1 cellular context compared by ENCODE assay signal in the genomic region with DNA sequence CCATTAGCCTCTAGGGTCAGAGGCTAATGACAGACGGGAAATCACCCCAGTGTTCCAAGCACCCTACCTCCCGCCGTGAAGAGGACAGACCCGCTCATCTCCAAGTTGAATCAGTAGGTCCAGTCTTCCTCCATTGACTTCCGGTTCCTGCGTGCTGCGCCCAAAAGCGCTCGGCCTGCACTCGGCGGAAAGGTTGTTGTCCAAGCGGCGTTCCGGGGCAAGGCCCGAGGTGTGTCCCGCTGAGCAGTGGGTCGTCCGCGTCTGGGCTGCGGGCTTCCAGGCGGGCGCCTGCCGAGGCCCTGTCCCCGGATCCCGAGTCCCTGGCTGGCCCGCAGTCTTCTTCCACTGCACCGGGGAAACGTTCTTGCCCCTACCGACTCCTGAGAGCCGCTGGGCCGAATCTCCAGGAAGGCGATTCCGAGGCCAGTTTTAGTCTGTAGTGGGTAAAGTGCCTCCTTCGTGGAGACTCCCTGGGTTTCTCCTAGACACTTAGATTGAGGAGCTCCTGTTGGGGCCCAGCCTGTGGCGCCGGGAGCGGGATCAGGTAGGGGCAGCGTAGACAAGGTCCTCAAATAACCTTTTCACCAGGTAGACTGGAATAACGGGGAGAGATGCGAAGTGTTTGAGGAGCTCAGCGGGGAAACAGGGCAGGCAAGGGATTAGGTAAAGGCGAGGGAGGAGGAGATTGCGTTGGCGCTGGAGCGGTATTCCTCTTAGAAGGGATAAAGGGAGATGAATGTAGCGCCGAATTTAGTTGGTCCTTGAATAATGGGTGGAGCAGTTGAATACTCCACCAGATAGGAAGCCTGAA.
A peak's percentile ranks its signal among the peaks of the same experiment; 100 is the strongest.
TF ChIP-seq lines count a peak whose summit lies in the region.

A gene with protein sequence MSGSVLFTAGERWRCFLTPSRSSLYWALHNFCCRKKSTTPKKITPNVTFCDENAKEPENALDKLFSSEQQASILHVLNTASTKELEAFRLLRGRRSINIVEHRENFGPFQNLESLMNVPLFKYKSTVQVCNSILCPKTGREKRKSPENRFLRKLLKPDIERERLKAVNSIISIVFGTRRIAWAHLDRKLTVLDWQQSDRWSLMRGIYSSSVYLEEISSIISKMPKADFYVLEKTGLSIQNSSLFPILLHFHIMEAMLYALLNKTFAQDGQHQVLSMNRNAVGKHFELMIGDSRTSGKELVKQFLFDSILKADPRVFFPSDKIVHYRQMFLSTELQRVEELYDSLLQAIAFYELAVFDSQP (minus strand): TSS at position 138 of the 811 bp plus-strand sequence. CDS start 40 bp downstream, at position 98.

TF ChIP-seq in HepG2, 621 proteins besides CTCF, POLR2A, EP300 and RAD21 (continued from another document and continues in another):
- TF ChIP-seq RBAK (CRISPR knock-in tag; IDR thresholded peaks at IDR 0.05) (0 out of 2 replicates have a peak, but pooled peaks have one; percentile 42), ZNF143 (CRISPR knock-in tag; IDR thresholded peaks at IDR 0.05) (peak; percentile 69), GZF1 (CRISPR knock-in tag; IDR thresholded peaks at IDR 0.05) (peak; percentile 87; the same call in 1 of the 2 replicates), ASH2L (IDR thresholded peaks at IDR 0.05; ENCODE audit: insufficient read length, low read depth, low read length) (peak; percentile 86), ZNF10 (CRISPR knock-in tag; IDR thresholded peaks at IDR 0.05; ENCODE audit: borderline replicate concordance, low read depth) (no peak), ZZZ3 (CRISPR knock-in tag; IDR thresholded peaks at IDR 0.05; ENCODE audit: borderline replicate concordance) (peak; percentile 99), HNRNPL (IDR thresholded peaks at IDR 0.05; ENCODE audit: low read depth, low read length) (0 out of 2 replicates have a peak, but pooled peaks have one; percentile 33), NFATC3 (CRISPR knock-in tag; IDR thresholded peaks at IDR 0.05) (no peak), EEA1 (CRISPR knock-in tag; IDR thresholded peaks at IDR 0.05; ENCODE audit: borderline replicate concordance) (peak; percentile 95), NR1H2 (CRISPR knock-in tag; IDR thresholded peaks at IDR 0.05; ENCODE audit: borderline replicate concordance, low read depth) (no peak), ZNF660 (CRISPR knock-in tag; IDR thresholded peaks at IDR 0.05; ENCODE audit: borderline replicate concordance, low read depth) (no peak), ZNF652 (CRISPR knock-in tag; IDR thresholded peaks at IDR 0.05; ENCODE audit: borderline replicate concordance, low read depth) (no peak), JARID2 (CRISPR knock-in tag; IDR thresholded peaks at IDR 0.05; ENCODE audit: insufficient replicate concordance) (no peak), SKI (IDR thresholded peaks at IDR 0.05; ENCODE audit: partially characterized antibody) (peak; percentile 68), ZNF121 (CRISPR knock-in tag; IDR thresholded peaks at IDR 0.05) (peak; percentile 78), ZNF557 (CRISPR knock-in tag; IDR thresholded peaks at IDR 0.05) (peak; percentile 94), ZNF225 (CRISPR knock-in tag; IDR thresholded peaks at IDR 0.05) (peak; percentile 96), NR2F1 (CRISPR knock-in tag; IDR thresholded peaks at IDR 0.05) (no peak), PRMT3 (CRISPR knock-in tag; IDR thresholded peaks at IDR 0.05; ENCODE audit: borderline replicate concordance, low read depth) (no peak), SP1 (IDR thresholded peaks at IDR 0.05) (no peak), SP1 (CRISPR knock-in tag; IDR thresholded peaks at IDR 0.05) (peak; percentile 89), FOXA1 (IDR thresholded peaks at IDR 0.05) (no peak), FOXA1 (CRISPR knock-in tag; IDR thresholded peaks at IDR 0.05) (peak; percentile 71), MAF1 (CRISPR knock-in tag; IDR thresholded peaks at IDR 0.05; ENCODE audit: borderline replicate concordance) (peak; percentile 97), SOX5 (CRISPR knock-in tag; IDR thresholded peaks at IDR 0.05; ENCODE audit: borderline replicate concordance) (peak; percentile 60; the same call in 1 of the 2 replicates), SMARCC2 (IDR thresholded peaks at IDR 0.05) (no peak), ZFP1 (CRISPR knock-in tag; IDR thresholded peaks at IDR 0.05) (peak; percentile 94), KDM6A (CRISPR knock-in tag; IDR thresholded peaks at IDR 0.05; ENCODE audit: low read depth) (no peak), MIXL1 (CRISPR knock-in tag; IDR thresholded peaks at IDR 0.05) (peak; percentile 94), ZNF232 (CRISPR knock-in tag; IDR thresholded peaks at IDR 0.05; ENCODE audit: borderline replicate concordance) (peak; percentile 95), ZNF572 (CRISPR knock-in tag; IDR thresholded peaks at IDR 0.05) (0 out of 2 replicates have a peak, but pooled peaks have one; percentile 48), ZNF749 (CRISPR knock-in tag; IDR thresholded peaks at IDR 0.05; ENCODE audit: borderline replicate concordance) (peak; percentile 89; the same call in 1 of the 2 replicates), ZNF644 (CRISPR knock-in tag; IDR thresholded peaks at IDR 0.05; ENCODE audit: low read depth) (no peak), HOXA5 (CRISPR knock-in tag; IDR thresholded peaks at IDR 0.05) (peak; percentile 71), KAT8 (CRISPR knock-in tag; IDR thresholded peaks at IDR 0.05) (peak; percentile 99), RFX5 (IDR thresholded peaks at IDR 0.05; ENCODE audit: low read depth, low read length) (no peak), RFXANK (CRISPR knock-in tag; IDR thresholded peaks at IDR 0.05) (no peak)
- TF ChIP-seq, protein P1, sequence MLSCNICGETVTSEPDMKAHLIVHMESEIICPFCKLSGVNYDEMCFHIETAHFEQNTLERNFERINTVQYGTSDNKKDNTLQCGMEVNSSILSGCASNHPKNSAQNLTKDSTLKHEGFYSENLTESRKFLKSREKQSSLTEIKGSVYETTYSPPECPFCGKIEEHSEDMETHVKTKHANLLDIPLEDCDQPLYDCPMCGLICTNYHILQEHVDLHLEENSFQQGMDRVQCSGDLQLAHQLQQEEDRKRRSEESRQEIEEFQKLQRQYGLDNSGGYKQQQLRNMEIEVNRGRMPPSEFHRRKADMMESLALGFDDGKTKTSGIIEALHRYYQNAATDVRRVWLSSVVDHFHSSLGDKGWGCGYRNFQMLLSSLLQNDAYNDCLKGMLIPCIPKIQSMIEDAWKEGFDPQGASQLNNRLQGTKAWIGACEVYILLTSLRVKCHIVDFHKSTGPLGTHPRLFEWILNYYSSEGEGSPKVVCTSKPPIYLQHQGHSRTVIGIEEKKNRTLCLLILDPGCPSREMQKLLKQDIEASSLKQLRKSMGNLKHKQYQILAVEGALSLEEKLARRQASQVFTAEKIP (CRISPR knock-in tag; IDR thresholded peaks at IDR 0.05; ENCODE audit: borderline replicate concordance): no peak
- TF ChIP-seq, protein P2, sequence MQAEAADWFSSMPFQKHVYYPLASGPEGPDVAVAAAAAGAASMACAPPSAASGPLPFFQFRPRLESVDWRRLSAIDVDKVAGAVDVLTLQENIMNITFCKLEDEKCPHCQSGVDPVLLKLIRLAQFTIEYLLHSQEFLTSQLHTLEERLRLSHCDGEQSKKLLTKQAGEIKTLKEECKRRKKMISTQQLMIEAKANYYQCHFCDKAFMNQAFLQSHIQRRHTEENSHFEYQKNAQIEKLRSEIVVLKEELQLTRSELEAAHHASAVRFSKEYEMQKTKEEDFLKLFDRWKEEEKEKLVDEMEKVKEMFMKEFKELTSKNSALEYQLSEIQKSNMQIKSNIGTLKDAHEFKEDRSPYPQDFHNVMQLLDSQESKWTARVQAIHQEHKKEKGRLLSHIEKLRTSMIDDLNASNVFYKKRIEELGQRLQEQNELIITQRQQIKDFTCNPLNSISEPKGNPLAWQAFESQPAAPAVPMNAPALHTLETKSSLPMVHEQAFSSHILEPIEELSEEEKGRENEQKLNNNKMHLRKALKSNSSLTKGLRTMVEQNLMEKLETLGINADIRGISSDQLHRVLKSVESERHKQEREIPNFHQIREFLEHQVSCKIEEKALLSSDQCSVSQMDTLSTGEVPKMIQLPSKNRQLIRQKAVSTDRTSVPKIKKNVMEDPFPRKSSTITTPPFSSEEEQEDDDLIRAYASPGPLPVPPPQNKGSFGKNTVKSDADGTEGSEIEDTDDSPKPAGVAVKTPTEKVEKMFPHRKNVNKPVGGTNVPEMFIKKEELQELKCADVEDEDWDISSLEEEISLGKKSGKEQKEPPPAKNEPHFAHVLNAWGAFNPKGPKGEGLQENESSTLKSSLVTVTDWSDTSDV (CRISPR knock-in tag; IDR thresholded peaks at IDR 0.05): peak; percentile 76; the same call in 1 of the 2 replicates
- TF ChIP-seq, protein P3, sequence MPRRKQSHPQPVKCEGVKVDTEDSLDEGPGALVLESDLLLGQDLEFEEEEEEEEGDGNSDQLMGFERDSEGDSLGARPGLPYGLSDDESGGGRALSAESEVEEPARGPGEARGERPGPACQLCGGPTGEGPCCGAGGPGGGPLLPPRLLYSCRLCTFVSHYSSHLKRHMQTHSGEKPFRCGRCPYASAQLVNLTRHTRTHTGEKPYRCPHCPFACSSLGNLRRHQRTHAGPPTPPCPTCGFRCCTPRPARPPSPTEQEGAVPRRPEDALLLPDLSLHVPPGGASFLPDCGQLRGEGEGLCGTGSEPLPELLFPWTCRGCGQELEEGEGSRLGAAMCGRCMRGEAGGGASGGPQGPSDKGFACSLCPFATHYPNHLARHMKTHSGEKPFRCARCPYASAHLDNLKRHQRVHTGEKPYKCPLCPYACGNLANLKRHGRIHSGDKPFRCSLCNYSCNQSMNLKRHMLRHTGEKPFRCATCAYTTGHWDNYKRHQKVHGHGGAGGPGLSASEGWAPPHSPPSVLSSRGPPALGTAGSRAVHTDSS (CRISPR knock-in tag; conservative IDR thresholded peaks at IDR 0.05): 0 out of 2 replicates have a peak, but pooled peaks have one; percentile 44
- TF ChIP-seq, protein P4, sequence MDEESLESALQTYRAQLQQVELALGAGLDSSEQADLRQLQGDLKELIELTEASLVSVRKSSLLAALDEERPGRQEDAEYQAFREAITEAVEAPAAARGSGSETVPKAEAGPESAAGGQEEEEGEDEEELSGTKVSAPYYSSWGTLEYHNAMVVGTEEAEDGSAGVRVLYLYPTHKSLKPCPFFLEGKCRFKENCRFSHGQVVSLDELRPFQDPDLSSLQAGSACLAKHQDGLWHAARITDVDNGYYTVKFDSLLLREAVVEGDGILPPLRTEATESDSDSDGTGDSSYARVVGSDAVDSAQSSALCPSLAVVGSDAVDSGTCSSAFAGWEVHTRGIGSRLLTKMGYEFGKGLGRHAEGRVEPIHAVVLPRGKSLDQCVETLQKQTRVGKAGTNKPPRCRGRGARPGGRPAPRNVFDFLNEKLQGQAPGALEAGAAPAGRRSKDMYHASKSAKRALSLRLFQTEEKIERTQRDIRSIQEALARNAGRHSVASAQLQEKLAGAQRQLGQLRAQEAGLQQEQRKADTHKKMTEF (CRISPR knock-in tag; IDR thresholded peaks at IDR 0.05): peak; percentile 92
- TF ChIP-seq, protein P5, sequence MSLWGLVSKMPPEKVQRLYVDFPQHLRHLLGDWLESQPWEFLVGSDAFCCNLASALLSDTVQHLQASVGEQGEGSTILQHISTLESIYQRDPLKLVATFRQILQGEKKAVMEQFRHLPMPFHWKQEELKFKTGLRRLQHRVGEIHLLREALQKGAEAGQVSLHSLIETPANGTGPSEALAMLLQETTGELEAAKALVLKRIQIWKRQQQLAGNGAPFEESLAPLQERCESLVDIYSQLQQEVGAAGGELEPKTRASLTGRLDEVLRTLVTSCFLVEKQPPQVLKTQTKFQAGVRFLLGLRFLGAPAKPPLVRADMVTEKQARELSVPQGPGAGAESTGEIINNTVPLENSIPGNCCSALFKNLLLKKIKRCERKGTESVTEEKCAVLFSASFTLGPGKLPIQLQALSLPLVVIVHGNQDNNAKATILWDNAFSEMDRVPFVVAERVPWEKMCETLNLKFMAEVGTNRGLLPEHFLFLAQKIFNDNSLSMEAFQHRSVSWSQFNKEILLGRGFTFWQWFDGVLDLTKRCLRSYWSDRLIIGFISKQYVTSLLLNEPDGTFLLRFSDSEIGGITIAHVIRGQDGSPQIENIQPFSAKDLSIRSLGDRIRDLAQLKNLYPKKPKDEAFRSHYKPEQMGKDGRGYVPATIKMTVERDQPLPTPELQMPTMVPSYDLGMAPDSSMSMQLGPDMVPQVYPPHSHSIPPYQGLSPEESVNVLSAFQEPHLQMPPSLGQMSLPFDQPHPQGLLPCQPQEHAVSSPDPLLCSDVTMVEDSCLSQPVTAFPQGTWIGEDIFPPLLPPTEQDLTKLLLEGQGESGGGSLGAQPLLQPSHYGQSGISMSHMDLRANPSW (CRISPR knock-in tag; IDR thresholded peaks at IDR 0.05; ENCODE audit: borderline replicate concordance): peak; percentile 22; the same call in 1 of the 2 replicates
- TF ChIP-seq, protein P6, sequence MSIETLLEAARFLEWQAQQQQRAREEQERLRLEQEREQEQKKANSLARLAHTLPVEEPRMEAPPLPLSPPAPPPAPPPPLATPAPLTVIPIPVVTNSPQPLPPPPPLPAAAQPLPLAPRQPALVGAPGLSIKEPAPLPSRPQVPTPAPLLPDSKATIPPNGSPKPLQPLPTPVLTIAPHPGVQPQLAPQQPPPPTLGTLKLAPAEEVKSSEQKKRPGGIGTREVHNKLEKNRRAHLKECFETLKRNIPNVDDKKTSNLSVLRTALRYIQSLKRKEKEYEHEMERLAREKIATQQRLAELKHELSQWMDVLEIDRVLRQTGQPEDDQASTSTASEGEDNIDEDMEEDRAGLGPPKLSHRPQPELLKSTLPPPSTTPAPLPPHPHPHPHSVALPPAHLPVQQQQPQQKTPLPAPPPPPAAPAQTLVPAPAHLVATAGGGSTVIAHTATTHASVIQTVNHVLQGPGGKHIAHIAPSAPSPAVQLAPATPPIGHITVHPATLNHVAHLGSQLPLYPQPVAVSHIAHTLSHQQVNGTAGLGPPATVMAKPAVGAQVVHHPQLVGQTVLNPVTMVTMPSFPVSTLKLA (IDR thresholded peaks at IDR 0.05): no peak
- TF ChIP-seq, protein P7, sequence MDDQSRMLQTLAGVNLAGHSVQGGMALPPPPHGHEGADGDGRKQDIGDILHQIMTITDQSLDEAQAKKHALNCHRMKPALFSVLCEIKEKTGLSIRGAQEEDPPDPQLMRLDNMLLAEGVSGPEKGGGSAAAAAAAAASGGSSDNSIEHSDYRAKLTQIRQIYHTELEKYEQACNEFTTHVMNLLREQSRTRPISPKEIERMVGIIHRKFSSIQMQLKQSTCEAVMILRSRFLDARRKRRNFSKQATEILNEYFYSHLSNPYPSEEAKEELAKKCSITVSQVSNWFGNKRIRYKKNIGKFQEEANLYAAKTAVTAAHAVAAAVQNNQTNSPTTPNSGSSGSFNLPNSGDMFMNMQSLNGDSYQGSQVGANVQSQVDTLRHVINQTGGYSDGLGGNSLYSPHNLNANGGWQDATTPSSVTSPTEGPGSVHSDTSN (CRISPR knock-in tag; IDR thresholded peaks at IDR 0.05; ENCODE audit: borderline replicate concordance): no peak
- TF ChIP-seq, protein P8, sequence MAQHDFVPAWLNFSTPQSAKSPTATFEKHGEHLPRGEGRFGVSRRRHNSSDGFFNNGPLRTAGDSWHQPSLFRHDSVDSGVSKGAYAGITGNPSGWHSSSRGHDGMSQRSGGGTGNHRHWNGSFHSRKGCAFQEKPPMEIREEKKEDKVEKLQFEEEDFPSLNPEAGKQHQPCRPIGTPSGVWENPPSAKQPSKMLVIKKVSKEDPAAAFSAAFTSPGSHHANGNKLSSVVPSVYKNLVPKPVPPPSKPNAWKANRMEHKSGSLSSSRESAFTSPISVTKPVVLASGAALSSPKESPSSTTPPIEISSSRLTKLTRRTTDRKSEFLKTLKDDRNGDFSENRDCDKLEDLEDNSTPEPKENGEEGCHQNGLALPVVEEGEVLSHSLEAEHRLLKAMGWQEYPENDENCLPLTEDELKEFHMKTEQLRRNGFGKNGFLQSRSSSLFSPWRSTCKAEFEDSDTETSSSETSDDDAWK (CRISPR knock-in tag; IDR thresholded peaks at IDR 0.05): no peak
